22 cellular contexts compared by ENCODE assay signal in the genomic region with DNA sequence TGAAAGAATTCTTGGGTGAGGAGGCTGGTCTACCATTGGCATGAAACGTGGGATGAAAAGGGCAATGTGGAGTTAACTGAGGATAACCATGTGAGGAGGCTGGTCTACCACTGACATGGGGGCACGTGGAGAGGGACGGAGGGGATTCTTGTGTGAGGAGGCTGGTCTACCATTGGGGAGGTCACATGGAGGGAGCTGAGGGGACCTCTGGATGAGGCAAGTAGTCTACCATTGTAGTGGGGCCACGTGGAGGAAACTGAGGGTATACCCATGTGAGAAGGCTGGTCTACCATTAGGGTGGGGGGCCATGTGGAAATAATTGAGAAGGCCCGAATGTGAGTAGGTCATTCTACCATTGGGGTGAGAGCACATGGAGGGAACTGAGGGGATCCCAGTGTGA.
"Had no signal": no experiment of that assay in that cellular context is flagged by ENCODE, and none has a peak within 500 bp of the region (broad histone marks: within the 10 kb centered on the region; RNA-seq: fewer than 3 reads in every experiment).

No MANE protein-coding gene starts in this region.

- H3K4me3 ChIP-seq: left ventricle myocardium inferior, SK-N-MC, smooth muscle cell, thoracic aorta, uterus had no signal

- H3K4me1 Mint-ChIP-seq: activated naive CD8-positive, alpha-beta T cell treated with anti-CD3 and anti-CD28 coated beads for 36 hours; stimulated activated memory B cell treated with anti-CD40 and anti-IgM and Interleukin-4, amounts not matched to agents 10 μg/mL and 1 μg/mL and 100 μg/mL, for 72 hours had no signal

- H3K27ac Mint-ChIP-seq: activated CD8-positive, alpha-beta T cell treated with anti-CD3 and anti-CD28 coated beads, Interleukin-2, amount 10 ng/mL, durations not matched to agents 7 days and 5 days; activated naive CD8-positive, alpha-beta T cell treated with anti-CD3 and anti-CD28 coated beads for 36 hours; progenitor cell of endocrine pancreas; stimulated activated memory B cell treated with anti-CD40 and anti-IgM and Interleukin-4, amounts not matched to agents 10 μg/mL and 1 μg/mL and 100 μg/mL, for 72 hours; T-helper 2 cell treated with Interferon-gamma antibody and Interleukin-4, amounts not matched to agents 5 μg/mL and 100 μg/mL, for 36 hours had no signal

- FAIRE-seq: colon, endometrium, frontal cortex had no signal

- H3K9me3 ChIP-seq: thoracic aorta, uterus had no signal

- H3K4me1 ChIP-seq: left ventricle myocardium inferior, uterus had no signal

- ATAC-seq: activated CD8-positive, alpha-beta T cell treated with anti-CD3 and anti-CD28 coated beads, Interleukin-2, amount 10 ng/mL, durations not matched to agents 7 days and 5 days; activated T-cell treated with anti-CD3 and anti-CD28 coated beads, Interleukin-2, amount 50 U/mL, for 4 hours; stimulated activated memory B cell treated with anti-CD40 and anti-IgM and Interleukin-4, amounts not matched to agents 10 μg/mL and 1 μg/mL and 100 μg/mL, for 72 hours had no signal

- DNase-seq: activated CD4-positive, alpha-beta T cell treated with anti-CD3 and anti-CD28 coated beads for 48 hours; activated CD4-positive, CD25-positive, alpha-beta regulatory T cell; activated CD8-positive, alpha-beta T cell treated with anti-CD3 and anti-CD28 coated beads, Interleukin-2, amount 10 ng/mL, durations not matched to agents 7 days and 5 days; activated gamma-delta T cell treated with Interleukin-2 at 50 U/mL for 16 hours; activated naive CD8-positive, alpha-beta T cell treated with anti-CD3 and anti-CD28 coated beads for 36 hours; activated T-cell treated with anti-CD3 and anti-CD28 coated beads, Interleukin-2, amount 50 U/mL, for 4 hours; amniotic stem cell; caudate nucleus; erythroblast; left ventricle myocardium inferior; occipital lobe; stimulated activated CD4-positive, alpha-beta T cell treated with anti-CD3 and anti-CD28 coated beads, Interleukin-4, amount 100 ng/mL, for 4 hours had no signal

- H3K27me3 ChIP-seq: uterus had no signal

- H3K4me3 Mint-ChIP-seq: activated CD8-positive, alpha-beta T cell treated with anti-CD3 and anti-CD28 coated beads, Interleukin-2, amount 10 ng/mL, durations not matched to agents 7 days and 5 days; activated naive CD8-positive, alpha-beta T cell treated with anti-CD3 and anti-CD28 coated beads for 36 hours; activated T-cell treated with anti-CD3 and anti-CD28 coated beads, Interleukin-2, amount 50 U/mL, for 4 hours; stimulated activated memory B cell treated with anti-CD40 and anti-IgM and Interleukin-4, amounts not matched to agents 10 μg/mL and 1 μg/mL and 100 μg/mL, for 72 hours; T-helper 2 cell treated with Interferon-gamma antibody and Interleukin-4, amounts not matched to agents 5 μg/mL and 100 μg/mL, for 36 hours had no signal

- H3K27ac ChIP-seq: left ventricle myocardium inferior, SK-N-MC, thoracic aorta, uterus had no signal

- H3K36me3 ChIP-seq: left ventricle myocardium inferior, thoracic aorta, uterus had no signal

- H3K36me3 Mint-ChIP-seq: activated naive CD8-positive, alpha-beta T cell treated with anti-CD3 and anti-CD28 coated beads for 36 hours; stimulated activated memory B cell treated with anti-CD40 and anti-IgM and Interleukin-4, amounts not matched to agents 10 μg/mL and 1 μg/mL and 100 μg/mL, for 72 hours had no signal
